Comparison of ENCODE assay signal across 12 cellular contexts in genomic region chr14:57921377-57921776, GRCh38. TPM values are rescaled to one million over a fixed set of nuclear protein-coding genes. Genes with fewer than 3 reads are reported as not detected.
"Had no signal": no experiment of that assay in that cellular context is flagged by ENCODE, and none has a peak within 500 bp of the region (broad histone marks: within the 10 kb centered on the region; RNA-seq: fewer than 3 reads in every experiment).

No MANE protein-coding gene starts in this region.

- H3K27ac ChIP-seq: GM23248 had no signal

- H3K4me3 ChIP-seq: GM23248, GM23338, HAP-1 had no signal

- DNase-seq: GM23248, GOT3, H7, H9, HCEC 1CT, HFFc6 had no signal

- FAIRE-seq: H1, H54 had no signal

- H3K4me1 ChIP-seq: HAP-1 had no signal

- H3K9ac ChIP-seq: GM23248 had no signal

- H2AFZ ChIP-seq: GM23248, GM23338 had no signal

- H3K4me3 Mint-ChIP-seq: GM23338, H9, HFFc6 had no signal

- H3K4me1 Mint-ChIP-seq: GM23338, H9 had no signal

- H3K4me2 ChIP-seq: GM23338 had no signal

- H3K27ac Mint-ChIP-seq: GM23338, H9, HFFc6 had no signal

- H3K36me3 ChIP-seq: HAP-1 had no signal

- H3K9me3 ChIP-seq: HAP-1 had no signal

- ATAC-seq: GM23338, HCT116 had no signal

RNA-seq across cellular contexts. Expression of gene SLC35F4, which starts 55.5 kb away (rescaled TPM):
- total RNA-seq: GM23248, GM23338, H1, H4, H7, H9, HFFc6 had no signal
- polyA plus RNA-seq: GM23248, H1 had no signal
